Comparison of ENCODE assay signal across 7 cellular contexts in genomic region chr16:89200124-89200849, GRCh38. TPM values are rescaled to one million over a fixed set of nuclear protein-coding genes. Genes with fewer than 3 reads are reported as not detected.
DNase-seq lines count a peak whose midpoint lies in the region; ATAC-seq and TF ChIP-seq lines count a peak whose summit lies in the region.

Gene SLC22A31 (minus strand): TSS chr16:89200537. CDS start chr16:89200501, 36 bp downstream.

- no peak within 1 kb of the TSS for H2BK5ac ChIP-seq in IMR-90 (ENCODE audit: low read depth, low read length, poor library complexity, severe bottlenecking)

- H4K8ac ChIP-seq in IMR-90 (ENCODE audit: low read depth in 2 of 2, low read length in 2 of 2): no peak within 1 kb of the TSS

- H3K23ac ChIP-seq in IMR-90 (ENCODE audit: low read depth, low read length): no peak within 1 kb of the TSS

- H3K9ac ChIP-seq in IMR-90 (ENCODE audit: low read depth, low read length) (no peak within 1 kb of the TSS), parathyroid adenoma (no peak within 1 kb of the TSS)

- intact Hi-C loops in IMR-90 (cut with micrococcal nuclease): no loop called here
- intact Hi-C loops in esophagus muscularis mucosa (cut with DNase I): no loop called here

- peaks cover 8% of the 10 kb centered on the region for H3K9me3 ChIP-seq in IMR-90 (ENCODE audit: control insufficient read depth, insufficient read depth, low read length)
- peaks cover 0 to 4% (median 0%) of the 10 kb centered on the region in 4 donors for H3K9me3 ChIP-seq in esophagus muscularis mucosa
- H3K9me3 ChIP-seq in parathyroid adenoma (ENCODE audit: control insufficient read depth, low read length): no peaks in the 10 kb centered on the region

- no peak within 1 kb of the TSS for H2BK20ac ChIP-seq in IMR-90 (ENCODE audit: low read depth, low read length)

- no peak for TF ChIP-seq RAD21 in IMR-90 (IDR thresholded peaks at IDR 0.05; ENCODE audit: low read length)

- H3K27me3 ChIP-seq in IMR-90 (ENCODE audit: control insufficient read depth, insufficient read depth, low read length): peaks cover 37% of the 10 kb centered on the region
- H3K27me3 ChIP-seq in esophagus muscularis mucosa: peaks cover 6 to 85% (median 52%) of the 10 kb centered on the region in 4 donors
- no peaks in the 10 kb centered on the region for H3K27me3 ChIP-seq in parathyroid adenoma (ENCODE audit: control insufficient read depth, insufficient read depth, low read length)

- no peak within 1 kb of the TSS for H3K27ac ChIP-seq in IMR-90 (ENCODE audit: insufficient read depth, low read length)
- no peak within 1 kb of the TSS for H3K27ac ChIP-seq in esophagus muscularis mucosa (replicated peaks in 1 of 4)
- H3K27ac ChIP-seq in parathyroid adenoma: no peak within 1 kb of the TSS

- H2AK9ac ChIP-seq in IMR-90 (replicated peaks; ENCODE audit: low read depth, low read length, poor library complexity): peak within 1 kb of the TSS; percentile 70

- H2AFZ ChIP-seq in IMR-90 (replicated peaks; ENCODE audit: low read length, poor library complexity) (peak within 1 kb of the TSS; percentile 90), parathyroid adenoma (no peak within 1 kb of the TSS)

- H3K4me3 ChIP-seq in IMR-90 (ENCODE audit: insufficient read depth, low read depth, low read length) (peak within 1 kb of the TSS; percentile 76), esophagus muscularis mucosa (peak within 1 kb of the TSS; percentile 28 to 55 (median 43)), parathyroid adenoma (ENCODE audit: low read depth, low read length) (no peak within 1 kb of the TSS)

- H4K20me1 ChIP-seq in IMR-90 (ENCODE audit: insufficient read depth, low read length): peaks cover 7% of the 10 kb centered on the region

- H4K5ac ChIP-seq in IMR-90 (ENCODE audit: low read depth, low read length): no peak within 1 kb of the TSS

- H4K91ac ChIP-seq in IMR-90 (ENCODE audit: insufficient read depth, low read depth, low read length): no peak within 1 kb of the TSS

- dilution Hi-C loops in IMR-90 (cut with HindIII; ENCODE audit: low sequenced_read_pairs, unreplicated experiment): no loop called here

- no peak within 1 kb of the TSS for H3K18ac ChIP-seq in IMR-90 (ENCODE audit: low read depth, low read length)

- POLR2A ChIA-PET in IMR-90 (lab: Charles Lee; ENCODE audit: unreplicated experiment): no interaction called here

- peak within 1 kb of the TSS; percentile 59; the same call in 1 of the 2 replicates for H3K14ac ChIP-seq in IMR-90 (replicated peaks; ENCODE audit: low read depth, low read length)

- no peaks in the 10 kb centered on the region for H3K79me1 ChIP-seq in IMR-90 (ENCODE audit: low read depth in 1 of 2, low read length in 2 of 2)

- TF ChIP-seq POLR2A in IMR-90 (IDR thresholded peaks at IDR 0.05; ENCODE audit: low read depth, low read length) (no peak), esophagus muscularis mucosa (IDR thresholded peaks at IDR 0.05; ENCODE audit: low read depth) (no peak)

- 27% methylated on average over 14 of the region's 28 CpGs; no CpG with 5 or more reads in 1 of the 2 experiments for WGBS in IMR-90 (ENCODE audit: extremely low coverage in 2 of 2, insufficient read length in 1 of 2), 2 experiments
- WGBS in esophagus muscularis mucosa: 23% methylated on average over 14 of the region's 28 CpGs

- no peaks in the 10 kb centered on the region for H3K9me1 ChIP-seq in IMR-90 (ENCODE audit: insufficient read depth, low read length)

- no peak within 1 kb of the TSS for H3K56ac ChIP-seq in IMR-90 (ENCODE audit: extremely low read depth, insufficient read depth, low read length)

- H2BK15ac ChIP-seq in IMR-90 (ENCODE audit: low read depth, low read length): peak within 1 kb of the TSS; percentile 33; the same call in 1 of the 3 replicates

- ATAC-seq in IMR-90 (ENCODE audit: low read depth): no peak
- ATAC-seq in HG03280 (IDR thresholded peaks at IDR 0.05; ENCODE audit: unreplicated experiment): no peak
- ATAC-seq in esophagus mucosa: no peak

- TF ChIP-seq EP300 in esophagus muscularis mucosa (IDR thresholded peaks at IDR 0.05): no peak

- H3K4me2 ChIP-seq in IMR-90 (ENCODE audit: low read depth, low read length) (peak within 1 kb of the TSS; percentile 97), parathyroid adenoma (ENCODE audit: low read length) (peak within 1 kb of the TSS; percentile 42)

- in situ Hi-C loops in IMR-90 (cut with MboI; ENCODE audit: low sequenced_read_pairs): no loop called here

- H3K4ac ChIP-seq in IMR-90 (ENCODE audit: low read depth, low read length): no peak within 1 kb of the TSS

- no peak for TF ChIP-seq CTCF in IMR-90 (conservative IDR thresholded peaks at IDR 0.05; ENCODE audit: low read depth, low read length)
- no peak for TF ChIP-seq CTCF in esophagus muscularis mucosa (IDR thresholded peaks at IDR 0.05)
- no peak for TF ChIP-seq CTCF in parathyroid adenoma (IDR thresholded peaks at IDR 0.05)

- DNase-seq in D341Med (ENCODE audit: low spot score): peak; percentile 33
- DNase-seq in IMR-90: no peak
- no peak for DNase-seq in esophagus muscularis mucosa (ENCODE audit: extremely low spot score)
- no peak for DNase-seq in COR-L47 (lab: John Stamatoyannopoulos, UW)

- H3K4me1 ChIP-seq in IMR-90 (ENCODE audit: control insufficient read depth, insufficient read depth, low read length) (peaks cover 7% of the 10 kb centered on the region), esophagus muscularis mucosa (peaks cover 7 to 28% (median 25%) of the 10 kb centered on the region in 4 donors), parathyroid adenoma (no peaks in the 10 kb centered on the region)

- no peak within 1 kb of the TSS for H2AK5ac ChIP-seq in IMR-90 (ENCODE audit: low read depth, low read length)

- H3K36me3 ChIP-seq in IMR-90 (ENCODE audit: control insufficient read depth, insufficient read depth, low read length) (no peaks in the 10 kb centered on the region), esophagus muscularis mucosa (no peaks in the 10 kb centered on the region), parathyroid adenoma (ENCODE audit: control insufficient read depth, insufficient read depth, low read length) (no peaks in the 10 kb centered on the region)

- CTCF ChIA-PET in IMR-90 (lab: Yijun Ruan, JAX): no interaction called here

- BruUV-seq in IMR-90 (replicated peaks; lab: Mats Ljungman, UMichigan): no TSS peak

- H3K79me2 ChIP-seq in parathyroid adenoma: no peaks in the 10 kb centered on the region

- H2BK120ac ChIP-seq in IMR-90 (ENCODE audit: low read depth, low read length): no peak within 1 kb of the TSS

TF ChIP-seq in IMR-90, 13 proteins besides CTCF, POLR2A, EP300 and RAD21:
- TF ChIP-seq NFE2L2 (IDR thresholded peaks at IDR 0.05; ENCODE audit: low read depth, low read length): no peak
- TF ChIP-seq RFX5 (IDR thresholded peaks at IDR 0.05; ENCODE audit: low read depth, low read length): no peak

RNA-seq across cellular contexts. Expression of gene SLC22A31, which starts in this region (rescaled TPM):
- total RNA-seq in IMR-90 (2012; rRNA removed): 0.18 and 0.56 TPM in 2 replicates
- 5.0 and 5.5 TPM in 2 replicates for polyA plus RNA-seq in IMR-90 (2012; rRNA removed)
- 2.8 and 4.2 TPM in 2 replicates for polyA plus RNA-seq in IMR-90 (2012; cell fraction: cytosol; rRNA removed)
- polyA plus RNA-seq in IMR-90 (2012; cell fraction: nucleus; rRNA removed; ENCODE audit: low replicate concordance): 48.5 and 137 TPM in 2 replicates
- under 1 TPM in 1 of 4 donors, not detected in 3; 0.26 TPM for total RNA-seq in esophagus muscularis mucosa
- not detected for total RNA-seq in esophagus mucosa
